Comparison of ENCODE assay signal across 8 cellular contexts in genomic region chr11:9748361-9748970, GRCh38.
A peak's percentile ranks its signal among the peaks of the same experiment; 100 is the strongest.
DNase-seq lines count a peak whose midpoint lies in the region; ATAC-seq and TF ChIP-seq lines count a peak whose summit lies in the region.

No MANE protein-coding gene starts in this region.

- H3K4me1 Mint-ChIP-seq in HFFc6 (ENCODE audit: low read depth), result peaks cover 50% of the 10 kb centered on the region
- peaks cover 65% of the 10 kb centered on the region for H3K4me1 Mint-ChIP-seq in activated B cell treated with CpG ODN at 0.5 μM for 24 hours
- H3K4me1 Mint-ChIP-seq in stimulated activated memory B cell treated with anti-CD40 and anti-IgM and Interleukin-4, amounts not matched to agents 10 μg/mL and 1 μg/mL and 100 μg/mL, for 72 hours, result peaks cover 69% of the 10 kb centered on the region

- H3K27me3 Mint-ChIP-seq in HFFc6 (ENCODE audit: insufficient read depth) (no peaks in the 10 kb centered on the region; the same call in none of the 2 replicates), activated B cell treated with CpG ODN at 0.5 μM for 24 hours (no peaks in the 10 kb centered on the region)
- no peaks in the 10 kb centered on the region for H3K27me3 Mint-ChIP-seq in stimulated activated memory B cell treated with anti-CD40 and anti-IgM and Interleukin-4, amounts not matched to agents 10 μg/mL and 1 μg/mL and 100 μg/mL, for 72 hours

- H3K27ac Mint-ChIP-seq in HFFc6, result peak overlapping the region; percentile 52
- H3K27ac Mint-ChIP-seq in activated B cell treated with CpG ODN at 0.5 μM for 24 hours, result peak overlapping the region; percentile 77
- peak overlapping the region; percentile 87 for H3K27ac Mint-ChIP-seq in stimulated activated memory B cell treated with anti-CD40 and anti-IgM and Interleukin-4, amounts not matched to agents 10 μg/mL and 1 μg/mL and 100 μg/mL, for 72 hours

- ATAC-seq in activated B cell treated with CpG ODN at 0.5 μM for 24 hours (ENCODE audit: low read depth), result peak; percentile 83
- peak; percentile 87 for ATAC-seq in stimulated activated memory B cell treated with anti-CD40 and anti-IgM and Interleukin-4, amounts not matched to agents 10 μg/mL and 1 μg/mL and 100 μg/mL, for 72 hours

- H3K36me3 Mint-ChIP-seq in HFFc6 (ENCODE audit: low read depth) (peaks cover 20% of the 10 kb centered on the region), activated B cell treated with CpG ODN at 0.5 μM for 24 hours (ENCODE audit: low read depth) (peaks cover 78% of the 10 kb centered on the region)
- H3K36me3 Mint-ChIP-seq in stimulated activated memory B cell treated with anti-CD40 and anti-IgM and Interleukin-4, amounts not matched to agents 10 μg/mL and 1 μg/mL and 100 μg/mL, for 72 hours, result peaks cover 59% of the 10 kb centered on the region

- peak overlapping the region in 1 of 2 donors; percentile 46 for H3K27ac ChIP-seq in coronary artery

- CTCF ChIA-PET in activated B cell treated with CpG ODN at 0.5 μM for 24 hours (lab: Charles Lee), result interaction anchor here (0.6 to 5.8 kb wide), 43 partner anchors 9 to 559 kb away, joined by 3 to 101 read pairs (median 6); partner anchors contain the start of gene WEE1

- H3K9me3 Mint-ChIP-seq in HFFc6 (no peaks in the 10 kb centered on the region), activated B cell treated with CpG ODN at 0.5 μM for 24 hours (no peaks in the 10 kb centered on the region)
- no peaks in the 10 kb centered on the region for H3K9me3 Mint-ChIP-seq in stimulated activated memory B cell treated with anti-CD40 and anti-IgM and Interleukin-4, amounts not matched to agents 10 μg/mL and 1 μg/mL and 100 μg/mL, for 72 hours

- H3K4me3 Mint-ChIP-seq in HFFc6, result no peak overlapping the region
- peak overlapping the region; percentile 53 for H3K4me3 Mint-ChIP-seq in activated B cell treated with CpG ODN at 0.5 μM for 24 hours
- H3K4me3 Mint-ChIP-seq in stimulated activated memory B cell treated with anti-CD40 and anti-IgM and Interleukin-4, amounts not matched to agents 10 μg/mL and 1 μg/mL and 100 μg/mL, for 72 hours, result peak overlapping the region; percentile 66

- intact Hi-C loops in activated B cell treated with CpG ODN at 0.5 μM for 24 hours (cut with micrococcal nuclease), result loop anchor here (1.0 to 2.0 kb wide), 5 partner anchors 52 to 213 kb away; partner anchors contain the start of genes SWAP70 and WEE1

- DNase-seq in NCI-H524 (lab: John Stamatoyannopoulos, UW), result peak; percentile 24 to 73
- DNase-seq in NCI-H524 treated with DMSO at 0.1 percent for 48 hours (lab: John Stamatoyannopoulos, UW), result no peak
- DNase-seq in HFFc6, result peak; percentile 82
- DNase-seq in NCI-H1092 treated with DMSO at 0.1 percent for 48 hours (lab: John Stamatoyannopoulos, UW), result peak; percentile 37
- peak; percentile 46 for DNase-seq in activated B cell treated with CpG ODN at 0.5 μM for 24 hours
- DNase-seq in coronary artery (ENCODE audit: low spot score), result no peak
- peak; percentile 90 for DNase-seq in medulla oblongata (ENCODE audit: extremely low spot score)

- H3K4me3 ChIP-seq in coronary artery, result no peak overlapping the region

- TF ChIP-seq CTCF in HFFc6 (IDR thresholded peaks at IDR 0.05), result peak; percentile 82
- peak; percentile 76 for TF ChIP-seq CTCF in activated B cell treated with CpG ODN at 0.5 μM for 24 hours (IDR thresholded peaks at IDR 0.05)
- TF ChIP-seq CTCF in coronary artery (IDR thresholded peaks at IDR 0.05), result peak; percentile 53

- POLR2A ChIA-PET in activated B cell treated with CpG ODN at 0.5 μM for 24 hours (lab: Charles Lee), result interaction anchor here (0.6 to 6.2 kb wide), 25 partner anchors 9 to 213 kb away, joined by 3 to 99 read pairs (median 8); partner anchors contain the start of genes SWAP70 and WEE1

Comparison
In these comparisons a context has a peak if more than half of its experiments do, and no peak if none do; other contexts are left out.
1. DNase-seq: peak in NCI-H524 (2 of 2), HFFc6 (single experiment), NCI-H1092 treated with DMSO at 0.1 percent for 48 hours (single experiment), activated B cell treated with CpG ODN at 0.5 μM for 24 hours (single experiment) and medulla oblongata (single experiment); none in NCI-H524 treated with DMSO at 0.1 percent for 48 hours (single experiment) and coronary artery (single experiment).
2. Peak in every context shown above with its lines, with median percentiles within 50 percentile points of each other: H3K27ac Mint-ChIP-seq and CTCF ChIP-seq.